Comparison of ENCODE assay signal across 1 cellular context in the genomic region with DNA sequence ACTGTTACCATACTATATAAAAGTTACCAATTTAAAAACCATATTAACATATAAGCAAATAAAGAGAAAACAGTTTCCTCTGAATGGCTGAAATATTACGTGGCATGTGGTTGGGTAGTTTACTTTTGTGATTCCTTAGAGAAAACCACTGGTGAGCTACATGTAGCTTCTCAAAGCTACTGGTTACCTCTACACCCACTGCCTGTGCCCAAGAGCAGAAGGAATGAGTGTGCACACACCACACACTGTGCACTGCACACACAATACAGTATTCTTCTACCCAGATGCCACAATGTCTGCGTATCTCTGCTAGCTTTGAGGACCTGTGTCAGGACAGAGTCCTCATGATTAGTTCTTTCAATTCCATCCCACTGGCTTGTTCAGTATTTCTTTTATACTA.
TF ChIP-seq lines count a peak whose summit lies in the region.

No MANE protein-coding gene starts in this region.

TF ChIP-seq in GM12878, 131 proteins besides CTCF, POLR2A, EP300 and RAD21:
- TF ChIP-seq EED (IDR thresholded peaks at IDR 0.05; ENCODE audit: low read depth), result peak; percentile 16; the same call in 1 of the 2 replicates
- TF ChIP-seq, protein P1, sequence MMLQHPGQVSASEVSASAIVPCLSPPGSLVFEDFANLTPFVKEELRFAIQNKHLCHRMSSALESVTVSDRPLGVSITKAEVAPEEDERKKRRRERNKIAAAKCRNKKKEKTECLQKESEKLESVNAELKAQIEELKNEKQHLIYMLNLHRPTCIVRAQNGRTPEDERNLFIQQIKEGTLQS (IDR thresholded peaks at IDR 0.05; ENCODE audit: borderline replicate concordance, extremely low read depth, low read depth, low read length), result no peak
- peak; percentile 51 for TF ChIP-seq RUNX3 (IDR thresholded peaks at IDR 0.05; ENCODE audit: low read length)
TF ChIP-seq in GM12878: peak in this region for 2.
